13 cellular contexts compared by ENCODE assay signal in genomic region chr12:90211017-90211416, GRCh38.
A peak's percentile ranks its signal among the peaks of the same experiment; 100 is the strongest.
DNase-seq lines count a peak whose midpoint lies in the region; ATAC-seq and TF ChIP-seq lines count a peak whose summit lies in the region.
"Had no signal": no experiment of that assay in that cellular context is flagged by ENCODE, and none has a peak within 500 bp of the region (broad histone marks: within the 10 kb centered on the region; RNA-seq: fewer than 3 reads in every experiment).

No MANE protein-coding gene starts in this region.

- DNase-seq in fibroblast of villous mesenchyme (ENCODE audit: low read depth) (peak; percentile 59), smooth muscle cell (lab: John Stamatoyannopoulos, UW; ENCODE audit: unreplicated experiment) (no peak), NCI-H2081 treated with DMSO at 0.1 percent for 48 hours (lab: John Stamatoyannopoulos, UW) (no peak)
- DNase-seq: activated T-cell treated with anti-CD3 and anti-CD28 coated beads for 4 hours, NCI-H446, tibial artery had no signal

- POLR2A ChIA-PET in HEK293 (lab: Yijun Ruan, JAX): no interaction called here

- H4K20me1 ChIP-seq in smooth muscle cell (ENCODE audit: low read depth): no peaks in the 10 kb centered on the region

- no peak overlapping the region for H3K4me2 ChIP-seq in smooth muscle cell

- no peak overlapping the region for H3K27ac ChIP-seq in HEK293 (ENCODE audit: extremely low read depth, low read depth, low read length)
- H3K27ac ChIP-seq in smooth muscle cell (ENCODE audit: low read depth): peak overlapping the region; percentile 20
- H3K27ac ChIP-seq: SJSA1, skin epidermis, tibial artery had no signal

- no peaks in the 10 kb centered on the region for H3K27me3 ChIP-seq in smooth muscle cell (ENCODE audit: low read depth)
- H3K27me3 ChIP-seq: SJSA1, tibial artery had no signal

- 39% methylated on average over 1 of the region's 1 CpG for WGBS in smooth muscle cell (ENCODE audit: low lambda C conversion rate)

- H3K4me3 ChIP-seq in HEK293 (ENCODE audit: low read depth, low read length) (no peak overlapping the region), fibroblast of villous mesenchyme (ENCODE audit: low read depth, low read length) (no peak overlapping the region), smooth muscle cell (no peak overlapping the region)
- H3K4me3 ChIP-seq: SJSA1, skin epidermis, tibial artery had no signal

- H3K4me1 ChIP-seq in HEK293 (ENCODE audit: control insufficient read depth, insufficient read depth, low read length) (no peaks in the 10 kb centered on the region), smooth muscle cell (ENCODE audit: low read depth) (no peaks in the 10 kb centered on the region)
- H3K4me1 ChIP-seq: SJSA1, tibial artery had no signal

- H3F3A ChIP-seq in smooth muscle cell (ENCODE audit: low read depth): no peaks in the 10 kb centered on the region

- TF ChIP-seq CTCF in HEK293 (tag by site-specific recombination; IDR thresholded peaks at IDR 0.05): no peak
- no peak for TF ChIP-seq CTCF in fibroblast of villous mesenchyme (IDR thresholded peaks at IDR 0.05; ENCODE audit: insufficient read depth, low read depth, low read length)
- no peak for TF ChIP-seq CTCF in smooth muscle cell (IDR thresholded peaks at IDR 0.05; ENCODE audit: borderline replicate concordance, insufficient read depth, poor library complexity, severe bottlenecking)

- no peaks in the 10 kb centered on the region for H3K9me3 ChIP-seq in HEK293 (ENCODE audit: control insufficient read depth, insufficient read depth, low read depth, low read length)
- no peaks in the 10 kb centered on the region for H3K9me3 ChIP-seq in smooth muscle cell (replicated peaks; ENCODE audit: low read depth)
- H3K9me3 ChIP-seq: SJSA1, tibial artery had no signal

- peak; percentile 37; the same call in 2 of the 3 replicates for ATAC-seq in SK-N-SH treated with all-trans-retinoic acid at 6 μM for 48 hours
- ATAC-seq in GM18867 (IDR thresholded peaks at IDR 0.05; ENCODE audit: unreplicated experiment): no peak
- ATAC-seq in HG02885 (IDR thresholded peaks at IDR 0.05; ENCODE audit: poor library complexity, unreplicated experiment): no peak
- ATAC-seq: WTC11 had no signal

- H3K36me3 ChIP-seq in HEK293 (ENCODE audit: control insufficient read depth in 2 of 2, insufficient read depth in 1 of 2, low read length in 2 of 2): no peaks in the 10 kb centered on the region
- H3K36me3 ChIP-seq in smooth muscle cell (ENCODE audit: low read depth): no peaks in the 10 kb centered on the region
- H3K36me3 ChIP-seq: SJSA1, tibial artery had no signal

- H2AFZ ChIP-seq in smooth muscle cell (ENCODE audit: low read depth): no peak overlapping the region

- H3K79me2 ChIP-seq in smooth muscle cell (ENCODE audit: low read depth): no peaks in the 10 kb centered on the region

- CTCF ChIA-PET in HEK293 (lab: Yijun Ruan, JAX): no interaction called here

- no peak overlapping the region for H3K9ac ChIP-seq in smooth muscle cell (ENCODE audit: low read depth)

TF ChIP-seq in HEK293, 187 proteins besides CTCF, POLR2A, EP300 and RAD21 (continues in another document):
- peak; percentile 75 for TF ChIP-seq PRDM6 (tag by site-specific recombination; IDR thresholded peaks at IDR 0.05)
- TF ChIP-seq ZNF843 (tag by site-specific recombination; IDR thresholded peaks at IDR 0.05): peak; percentile 56; the same call in 1 of the 2 replicates
- TF ChIP-seq ATF2 (tag by site-specific recombination; IDR thresholded peaks at IDR 0.05; ENCODE audit: low read depth): no peak
- TF ChIP-seq ZNF747 (tag by site-specific recombination; IDR thresholded peaks at IDR 0.05): no peak
- TF ChIP-seq ZNF76 (tag by site-specific recombination; IDR thresholded peaks at IDR 0.05; ENCODE audit: borderline replicate concordance, low read depth): no peak
- no peak for TF ChIP-seq ZNF48 (tag by site-specific recombination; IDR thresholded peaks at IDR 0.05)
- TF ChIP-seq ZNF629 (tag by site-specific recombination; IDR thresholded peaks at IDR 0.05): 0 out of 2 replicates have a peak, but pooled peaks have one; percentile 23
- TF ChIP-seq ZNF184 (tag by site-specific recombination; IDR thresholded peaks at IDR 0.05): 0 out of 2 replicates have a peak, but pooled peaks have one; percentile 23
- TF ChIP-seq ZFP41 (tag by site-specific recombination; IDR thresholded peaks at IDR 0.05; ENCODE audit: borderline replicate concordance): no peak

TF ChIP-seq in SK-N-SH treated with all-trans-retinoic acid at 6 μM for 48 hours, 23 proteins besides CTCF, POLR2A, EP300 and RAD21:
- TF ChIP-seq TSHZ2 (CRISPR knock-in tag; IDR thresholded peaks at IDR 0.05): no peak
- TF ChIP-seq ZFP3 (CRISPR knock-in tag; IDR thresholded peaks at IDR 0.05): peak; percentile 40; the same call in 1 of the 2 replicates
- TF ChIP-seq BACH2 (CRISPR knock-in tag; IDR thresholded peaks at IDR 0.05; ENCODE audit: borderline replicate concordance): no peak
- TF ChIP-seq ZC3H10 (CRISPR knock-in tag; IDR thresholded peaks at IDR 0.05): peak; percentile 74; the same call in 1 of the 2 replicates
- TF ChIP-seq POU6F1 (CRISPR knock-in tag; IDR thresholded peaks at IDR 0.05; ENCODE audit: borderline replicate concordance, low read depth): 0 out of 2 replicates have a peak, but pooled peaks have one; percentile 18
- TF ChIP-seq CSRNP3 (CRISPR knock-in tag; IDR thresholded peaks at IDR 0.05): no peak
- TF ChIP-seq ISL1 (CRISPR knock-in tag; IDR thresholded peaks at IDR 0.05): peak; percentile 83
- no peak for TF ChIP-seq SNAI2 (CRISPR knock-in tag; IDR thresholded peaks at IDR 0.05)
- no peak for TF ChIP-seq CSDC2 (CRISPR knock-in tag; IDR thresholded peaks at IDR 0.05)
- 0 out of 2 replicates have a peak, but pooled peaks have one; percentile 44 for TF ChIP-seq PATZ1 (CRISPR knock-in tag; IDR thresholded peaks at IDR 0.05; ENCODE audit: borderline replicate concordance)

Comparison
In these comparisons a context has a peak if more than half of its experiments do, and no peak if none do; other contexts are left out.
1. Of the 2 proteins assayed by ChIP-seq in both HEK293 and SK-N-SH treated with all-trans-retinoic acid at 6 μM for 48 hours: peak only in HEK293: none; only in SK-N-SH treated with all-trans-retinoic acid at 6 μM for 48 hours: PATZ1 and ZFP3; in both: none; in neither: 0.